1 cellular context compared by ENCODE assay signal in the genomic region with DNA sequence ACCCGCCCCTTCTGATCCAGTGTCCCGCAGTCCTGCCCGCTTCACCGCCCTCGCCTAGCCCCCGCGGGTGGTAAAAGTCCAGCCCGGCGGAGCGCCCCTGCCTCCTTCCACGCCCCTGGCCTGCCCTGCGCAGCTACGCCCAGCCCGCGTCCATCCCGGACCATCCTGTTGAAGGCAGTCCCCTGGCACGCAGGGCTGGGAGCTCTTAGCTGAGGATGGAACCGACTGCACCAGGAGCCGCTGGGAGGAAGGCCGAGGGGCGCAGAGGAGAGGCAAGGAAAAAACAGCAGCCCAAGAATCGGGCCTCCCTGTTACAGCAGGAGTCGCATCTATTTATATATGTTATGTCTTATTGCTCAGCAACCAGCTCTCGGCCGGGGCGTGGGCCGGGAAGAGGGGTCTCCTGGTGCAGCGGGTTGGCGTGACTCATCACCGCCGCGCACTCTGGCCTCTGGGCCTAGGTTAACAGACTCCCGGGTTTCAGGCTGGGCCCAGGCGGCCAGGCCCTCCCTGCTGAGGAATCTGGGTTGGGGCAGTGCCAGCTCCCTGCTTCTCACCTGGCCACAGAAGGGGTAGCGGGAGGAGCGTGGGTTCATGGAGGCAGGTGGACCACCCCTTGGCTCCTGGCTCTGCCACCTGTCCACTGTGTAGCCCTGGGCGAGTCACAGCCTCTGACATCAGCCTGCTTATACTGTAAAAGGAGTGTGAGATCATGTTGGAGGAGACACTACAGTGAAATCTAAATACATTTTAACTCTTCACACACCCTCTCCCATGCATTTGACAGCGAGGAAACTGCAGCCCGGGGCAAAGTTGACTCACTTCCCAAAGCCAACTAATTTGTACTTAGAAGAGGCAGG.
TF ChIP-seq lines count a peak whose summit lies in the region.

No MANE protein-coding gene starts in this region.

TF ChIP-seq in HepG2, 621 proteins besides CTCF, POLR2A, EP300 and RAD21 (continued from another document):
- peak; percentile 6 for TF ChIP-seq NFE2L2 (IDR thresholded peaks at IDR 0.05; ENCODE audit: low read length)
- peak; percentile 63; the same call in 1 of the 2 replicates for TF ChIP-seq SSRP1 (CRISPR knock-in tag; IDR thresholded peaks at IDR 0.05)
- TF ChIP-seq, protein P1, sequence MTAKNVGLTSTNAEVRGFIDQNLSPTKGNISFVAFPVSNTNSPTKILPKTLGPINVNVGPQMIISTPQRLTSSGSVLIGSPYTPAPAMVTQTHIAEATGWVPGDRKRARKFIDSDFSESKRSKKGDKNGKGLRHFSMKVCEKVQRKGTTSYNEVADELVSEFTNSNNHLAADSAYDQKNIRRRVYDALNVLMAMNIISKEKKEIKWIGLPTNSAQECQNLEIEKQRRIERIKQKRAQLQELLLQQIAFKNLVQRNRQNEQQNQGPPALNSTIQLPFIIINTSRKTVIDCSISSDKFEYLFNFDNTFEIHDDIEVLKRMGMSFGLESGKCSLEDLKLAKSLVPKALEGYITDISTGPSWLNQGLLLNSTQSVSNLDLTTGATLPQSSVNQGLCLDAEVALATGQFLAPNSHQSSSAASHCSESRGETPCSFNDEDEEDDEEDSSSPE (CRISPR knock-in tag; IDR thresholded peaks at IDR 0.05), result no peak
- TF ChIP-seq BHLHE40 (IDR thresholded peaks at IDR 0.05; ENCODE audit: low read length), result 0 out of 2 replicates have a peak, but pooled peaks have one; percentile 6
- TF ChIP-seq ZNF841 (CRISPR knock-in tag; IDR thresholded peaks at IDR 0.05; ENCODE audit: borderline replicate concordance), result no peak
- TF ChIP-seq MAX (IDR thresholded peaks at IDR 0.05), result peak; percentile 31; the same call in 1 of the 2 replicates
- peak; percentile 47; the same call in 1 of the 2 replicates for TF ChIP-seq KDM5B (CRISPR knock-in tag; IDR thresholded peaks at IDR 0.05; ENCODE audit: borderline replicate concordance)
- TF ChIP-seq ASH2L (IDR thresholded peaks at IDR 0.05; ENCODE audit: insufficient read length, low read depth, low read length), result peak; percentile 29
- peak; percentile 70 for TF ChIP-seq HIC2 (CRISPR knock-in tag; IDR thresholded peaks at IDR 0.05; ENCODE audit: low read depth)
- no peak for TF ChIP-seq SIX4 (CRISPR knock-in tag; IDR thresholded peaks at IDR 0.05)
- TF ChIP-seq FOSL1 (CRISPR knock-in tag; IDR thresholded peaks at IDR 0.05; ENCODE audit: borderline replicate concordance), result peak; percentile 50; the same call in 1 of the 2 replicates
- TF ChIP-seq HIVEP1 (CRISPR knock-in tag; IDR thresholded peaks at IDR 0.05), result peak; percentile 78; the same call in 1 of the 2 replicates
- TF ChIP-seq FOSL2 (CRISPR knock-in tag; IDR thresholded peaks at IDR 0.05), result peak; percentile 90
- peak; percentile 44; the same call in 1 of the 2 replicates for TF ChIP-seq SPEN (CRISPR knock-in tag; IDR thresholded peaks at IDR 0.05; ENCODE audit: low read depth)
- no peak for TF ChIP-seq HNRNPH1 (optimal IDR thresholded peaks at IDR 0.05; ENCODE audit: low read depth, low read length)
- TF ChIP-seq LCORL (IDR thresholded peaks at IDR 0.05), result no peak
- peak; percentile 60; the same call in 1 of the 2 replicates for TF ChIP-seq LCORL (CRISPR knock-in tag; IDR thresholded peaks at IDR 0.05)
- peak; percentile 55 for TF ChIP-seq SRSF1 (optimal IDR thresholded peaks at IDR 0.05; ENCODE audit: low read depth, low read length)
- peak; percentile 60; the same call in 1 of the 2 replicates for TF ChIP-seq KDM2A (CRISPR knock-in tag; IDR thresholded peaks at IDR 0.05; ENCODE audit: borderline replicate concordance, low read depth)
- TF ChIP-seq ZFY (CRISPR knock-in tag; IDR thresholded peaks at IDR 0.05), result peak; percentile 84
- 0 out of 2 replicates have a peak, but pooled peaks have one; percentile 26 for TF ChIP-seq HNF4G (IDR thresholded peaks at IDR 0.05; ENCODE audit: borderline replicate concordance, low read depth, low read length)
- TF ChIP-seq HNF4G (CRISPR knock-in tag; IDR thresholded peaks at IDR 0.05; ENCODE audit: borderline replicate concordance, low read depth), result no peak
- TF ChIP-seq ZNF746 (CRISPR knock-in tag; IDR thresholded peaks at IDR 0.05), result no peak
- no peak for TF ChIP-seq ZNF616 (CRISPR knock-in tag; IDR thresholded peaks at IDR 0.05; ENCODE audit: low read depth)
- peak; percentile 10; the same call in 1 of the 2 replicates for TF ChIP-seq GABPB1 (CRISPR knock-in tag; IDR thresholded peaks at IDR 0.05)
- peak; percentile 81 for TF ChIP-seq ZFX (CRISPR knock-in tag; IDR thresholded peaks at IDR 0.05; ENCODE audit: low read depth)
- TF ChIP-seq ARID4A (CRISPR knock-in tag; IDR thresholded peaks at IDR 0.05; ENCODE audit: borderline replicate concordance), result peak; percentile 26; the same call in 1 of the 2 replicates
- peak; percentile 51 for TF ChIP-seq ATF3 (CRISPR knock-in tag; IDR thresholded peaks at IDR 0.05)
- 0 out of 2 replicates have a peak, but pooled peaks have one; percentile 18 for TF ChIP-seq IRF2 (CRISPR knock-in tag; IDR thresholded peaks at IDR 0.05)
- TF ChIP-seq ZBTB7B (CRISPR knock-in tag; IDR thresholded peaks at IDR 0.05), result peak; percentile 43; the same call in 1 of the 2 replicates
- TF ChIP-seq MAZ (IDR thresholded peaks at IDR 0.05; ENCODE audit: borderline replicate concordance, low read depth, low read length), result 0 out of 2 replicates have a peak, but pooled peaks have one; percentile 51
- TF ChIP-seq MAZ (CRISPR knock-in tag; IDR thresholded peaks at IDR 0.05; ENCODE audit: low read depth), result peak; percentile 30; the same call in 1 of the 2 replicates
- peak; percentile 12 for TF ChIP-seq YY1 (IDR thresholded peaks at IDR 0.05; ENCODE audit: insufficient read depth, insufficient replicate concordance, low read depth, low read length)
- TF ChIP-seq, protein P2, sequence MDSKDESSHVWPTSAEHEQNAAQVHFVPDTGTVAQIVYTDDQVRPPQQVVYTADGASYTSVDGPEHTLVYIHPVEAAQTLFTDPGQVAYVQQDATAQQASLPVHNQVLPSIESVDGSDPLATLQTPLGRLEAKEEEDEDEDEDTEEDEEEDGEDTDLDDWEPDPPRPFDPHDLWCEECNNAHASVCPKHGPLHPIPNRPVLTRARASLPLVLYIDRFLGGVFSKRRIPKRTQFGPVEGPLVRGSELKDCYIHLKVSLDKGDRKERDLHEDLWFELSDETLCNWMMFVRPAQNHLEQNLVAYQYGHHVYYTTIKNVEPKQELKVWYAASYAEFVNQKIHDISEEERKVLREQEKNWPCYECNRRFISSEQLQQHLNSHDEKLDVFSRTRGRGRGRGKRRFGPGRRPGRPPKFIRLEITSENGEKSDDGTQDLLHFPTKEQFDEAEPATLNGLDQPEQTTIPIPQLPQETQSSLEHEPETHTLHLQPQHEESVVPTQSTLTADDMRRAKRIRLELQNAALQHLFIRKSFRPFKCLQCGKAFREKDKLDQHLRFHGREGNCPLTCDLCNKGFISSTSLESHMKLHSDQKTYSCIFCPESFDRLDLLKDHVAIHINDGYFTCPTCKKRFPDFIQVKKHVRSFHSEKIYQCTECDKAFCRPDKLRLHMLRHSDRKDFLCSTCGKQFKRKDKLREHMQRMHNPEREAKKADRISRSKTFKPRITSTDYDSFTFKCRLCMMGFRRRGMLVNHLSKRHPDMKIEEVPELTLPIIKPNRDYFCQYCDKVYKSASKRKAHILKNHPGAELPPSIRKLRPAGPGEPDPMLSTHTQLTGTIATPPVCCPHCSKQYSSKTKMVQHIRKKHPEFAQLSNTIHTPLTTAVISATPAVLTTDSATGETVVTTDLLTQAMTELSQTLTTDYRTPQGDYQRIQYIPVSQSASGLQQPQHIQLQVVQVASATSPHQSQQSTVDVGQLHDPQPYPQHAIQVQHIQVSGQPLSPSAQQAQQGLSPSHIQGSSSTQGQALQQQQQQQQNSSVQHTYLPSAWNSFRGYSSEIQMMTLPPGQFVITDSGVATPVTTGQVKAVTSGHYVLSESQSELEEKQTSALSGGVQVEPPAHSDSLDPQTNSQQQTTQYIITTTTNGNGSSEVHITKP (CRISPR knock-in tag; IDR thresholded peaks at IDR 0.05; ENCODE audit: low read depth), result no peak
- peak; percentile 51; the same call in 1 of the 3 replicates for TF ChIP-seq MXI1 (IDR thresholded peaks at IDR 0.05; ENCODE audit: borderline replicate concordance, low read depth, low read length)
TF ChIP-seq in HepG2: peak in this region for 59.
